Comparison of ENCODE assay signal across 14 cellular contexts in genomic region chr9:93523518-93524144, GRCh38. TPM values are rescaled to one million over a fixed set of nuclear protein-coding genes. Genes with fewer than 3 reads are reported as not detected.
DNase-seq lines count a peak whose midpoint lies in the region; ATAC-seq lines count a peak whose summit lies in the region.
"Had no signal": no experiment of that assay in that cellular context is flagged by ENCODE, and none has a peak within 500 bp of the region (broad histone marks: within the 10 kb centered on the region; RNA-seq: fewer than 3 reads in every experiment).

No MANE protein-coding gene starts in this region.

- ATAC-seq in Right ventricle myocardium inferior (peak; percentile 70), left cardiac atrium (peak; percentile 66 to 78)
- ATAC-seq in activated naive CD4-positive, alpha-beta T cell treated with anti-CD3 and anti-CD28 coated beads, Interleukin-2, amount 50 U/mL, for 72 hours = no peak

- peak overlapping the region; percentile 11 to 60 for H3K27ac Mint-ChIP-seq in activated naive CD4-positive, alpha-beta T cell treated with anti-CD3 and anti-CD28 coated beads, Interleukin-2, amount 50 U/mL, for 72 hours
- H3K27ac Mint-ChIP-seq: B cell had no signal

- H3K9me3 Mint-ChIP-seq in activated naive CD4-positive, alpha-beta T cell treated with anti-CD3 and anti-CD28 coated beads, Interleukin-2, amount 50 U/mL, for 72 hours = no peaks in the 10 kb centered on the region
- H3K9me3 Mint-ChIP-seq: CD4-positive, alpha-beta memory T cell had no signal

- DNase-seq in Right ventricle myocardium inferior (ENCODE audit: missing footprints) (no peak), cardiac septum (ENCODE audit: low spot score) (no peak), left cardiac atrium (peak; percentile 42), DMS53 treated with DMSO at 0.1 percent for 48 hours (lab: John Stamatoyannopoulos, UW; ENCODE audit: unreplicated experiment) (no peak), OCI-M1 (lab: John Stamatoyannopoulos, UW) (no peak)
- DNase-seq in activated naive CD4-positive, alpha-beta T cell treated with anti-CD3 and anti-CD28 coated beads, Interleukin-2, amount 50 U/mL, for 72 hours (ENCODE audit: low spot score in 2 of 2) = no peak
- no peak for DNase-seq in stimulated activated CD8-positive, alpha-beta memory T cell treated with anti-CD3 and anti-CD28 coated beads, Interleukin-4, amount 100 ng/mL, for 48 hours
- DNase-seq: CD4-positive, alpha-beta memory T cell; Karpas-422; NCI-H1105 treated with DMSO at 0.1 percent for 48 hours; NCI-H187; NCI-H446; PC-9 had no signal

- peaks cover 5 to 9% of the 10 kb centered on the region in 2 donors for H3K36me3 Mint-ChIP-seq in activated naive CD4-positive, alpha-beta T cell treated with anti-CD3 and anti-CD28 coated beads, Interleukin-2, amount 50 U/mL, for 72 hours

- intact Hi-C loops in Right ventricle myocardium inferior (cut with DNase I) (no loop called here), cardiac septum (cut with DNase I) (loop anchor here (5.0 kb wide), 1 partner anchor 71 kb away; the partner anchor contains the start of genes FAM120A and FAM120AOS), left cardiac atrium (cut with DNase I) (no loop called here)

RNA-seq across cellular contexts. Expression of gene PHF2, which starts 52.8 kb away (rescaled TPM):
- total RNA-seq in Right ventricle myocardium inferior = 28.7 TPM
- 24.5 TPM for total RNA-seq in cardiac septum
- total RNA-seq in activated naive CD4-positive, alpha-beta T cell treated with anti-CD3 and anti-CD28 coated beads, Interleukin-2, amount 50 U/mL, for 72 hours = 10 to 100 TPM; 12.3 to 15.5 TPM
- 10 to 100 TPM; 25.7 to 27.7 TPM for total RNA-seq in left cardiac atrium

Comparison
In these comparisons a context has a peak if more than half of its experiments do, and no peak if none do; other contexts are left out.
1. ATAC-seq: peak in Right ventricle myocardium inferior (single experiment) and left cardiac atrium (2 of 2); none in activated naive CD4-positive, alpha-beta T cell treated with anti-CD3 and anti-CD28 coated beads, Interleukin-2, amount 50 U/mL, for 72 hours (0 of 2).